8 cellular contexts compared by ENCODE assay signal in genomic region chr13:40069173-40070044, GRCh38.
A peak's percentile ranks its signal among the peaks of the same experiment; 100 is the strongest.
DNase-seq lines count a peak whose midpoint lies in the region; TF ChIP-seq lines count a peak whose summit lies in the region.

No MANE protein-coding gene starts in this region.

- peaks cover 6% of the 10 kb centered on the region; the same call in 1 of the 2 replicates for H3K4me1 Mint-ChIP-seq in HFFc6 (ENCODE audit: low read depth)
- peaks cover 21% of the 10 kb centered on the region for H3K4me1 Mint-ChIP-seq in endodermal cell
- peaks cover 7% of the 10 kb centered on the region for H3K4me1 Mint-ChIP-seq in mesothelial cell of epicardium

- H3K27ac Mint-ChIP-seq in HFFc6 (no peak overlapping the region), endodermal cell (no peak overlapping the region), mesothelial cell of epicardium (no peak overlapping the region)

- H3K36me3 ChIP-seq in endodermal cell (ENCODE audit: control insufficient read depth, insufficient read depth, low read length), result no peaks in the 10 kb centered on the region

- peaks cover 8% of the 10 kb centered on the region for H3K4me1 ChIP-seq in endodermal cell (ENCODE audit: control insufficient read depth, insufficient read depth, low read length)

- H3K9me3 Mint-ChIP-seq in HFFc6, result no peaks in the 10 kb centered on the region
- no peaks in the 10 kb centered on the region for H3K9me3 Mint-ChIP-seq in endodermal cell
- no peaks in the 10 kb centered on the region for H3K9me3 Mint-ChIP-seq in mesothelial cell of epicardium

- H3K9ac ChIP-seq in endodermal cell (ENCODE audit: extremely low read depth, low read length, poor library complexity, severe bottlenecking), result no peak overlapping the region

- peak; percentile 85 for TF ChIP-seq CTCF in HFFc6 (IDR thresholded peaks at IDR 0.05)
- peak; percentile 90 for TF ChIP-seq CTCF in endodermal cell (conservative IDR thresholded peaks at IDR 0.05)
- peak; percentile 60 for TF ChIP-seq CTCF in mesothelial cell of epicardium (IDR thresholded peaks at IDR 0.05; ENCODE audit: unreplicated experiment)

- no peaks in the 10 kb centered on the region for H3K9me3 ChIP-seq in endodermal cell (ENCODE audit: control insufficient read depth, low read length)

- 48 to 50% methylated on average over 7 to 11 of the region's 11 CpGs for WGBS in endodermal cell (ENCODE audit: insufficient coverage in 1 of 2, insufficient read length in 1 of 2), 2 experiments

- no peaks in the 10 kb centered on the region for H3K27me3 ChIP-seq in endodermal cell (ENCODE audit: control insufficient read depth, insufficient read depth, low read length, poor library complexity, severe bottlenecking)

- no peaks in the 10 kb centered on the region for H3K27me3 Mint-ChIP-seq in HFFc6 (ENCODE audit: insufficient read depth)
- H3K27me3 Mint-ChIP-seq in endodermal cell (ENCODE audit: insufficient read depth), result peaks cover 5% of the 10 kb centered on the region
- no peaks in the 10 kb centered on the region for H3K27me3 Mint-ChIP-seq in mesothelial cell of epicardium (ENCODE audit: low read depth)

- DNase-seq in ELR (ENCODE audit: low read depth) (peak; percentile 61), HFFc6 (peak; percentile 33), NCI-H69 (lab: John Stamatoyannopoulos, UW) (peak; percentile 30), endodermal cell (peak; percentile 92), mesothelial cell of epicardium (ENCODE audit: low spot score in 2 of 2, unreplicated experiment in 2 of 2) (peak; percentile 45 to 78), NCI-H187 treated with DMSO at 0.1 percent for 48 hours (lab: John Stamatoyannopoulos, UW) (no peak)
- peak; percentile 51 to 58 for DNase-seq in activated CD8-positive, alpha-beta memory T cell treated with anti-CD3 and anti-CD28 coated beads for 1 hour (ENCODE audit: extremely low read depth in 1 of 2, low read depth in 1 of 2)
- peak; percentile 53 to 55 for DNase-seq in stimulated activated CD8-positive, alpha-beta memory T cell treated with anti-CD3 and anti-CD28 coated beads, Interleukin-2, amount 100 ng/mL, for 1 hour (ENCODE audit: low read depth in 2 of 2)

- no peak overlapping the region for H3K4me3 ChIP-seq in endodermal cell (ENCODE audit: low read length)

- H3K36me3 Mint-ChIP-seq in HFFc6 (ENCODE audit: low read depth), result no peaks in the 10 kb centered on the region
- no peaks in the 10 kb centered on the region for H3K36me3 Mint-ChIP-seq in endodermal cell (ENCODE audit: low read depth)
- no peaks in the 10 kb centered on the region for H3K36me3 Mint-ChIP-seq in mesothelial cell of epicardium

- H3K4me3 Mint-ChIP-seq in HFFc6 (no peak overlapping the region), endodermal cell (no peak overlapping the region), mesothelial cell of epicardium (no peak overlapping the region)

- H3K27ac ChIP-seq in endodermal cell (ENCODE audit: low read depth, low read length), result no peak overlapping the region
